22 cellular contexts compared by ENCODE assay signal in genomic region chr2:64470921-64471320, GRCh38.
"Had no signal": no experiment of that assay in that cellular context is flagged by ENCODE, and none has a peak within 500 bp of the region (broad histone marks: within the 10 kb centered on the region; RNA-seq: fewer than 3 reads in every experiment).

No MANE protein-coding gene starts in this region.

- H3K27ac Mint-ChIP-seq: activated CD4-positive, alpha-beta memory T cell treated with anti-CD3 and anti-CD28 coated beads for 36 hours; activated CD4-positive, alpha-beta T cell treated with anti-CD3 and anti-CD28 coated beads for 36 hours; activated naive CD8-positive, alpha-beta T cell treated with anti-CD3 and anti-CD28 coated beads, Interleukin-2, amount 10 ng/mL, durations not matched to agents 7 days and 5 days; dendritic cell treated with granulocyte-macrophage colony-stimulating factor and Interleukin-4, amounts not matched to agents 40 ng/mL and 50 ng/mL, for 4 days; mesothelial cell of epicardium; natural killer cell treated with Interleukin-12 subunit alpha and Interleukin-12 subunit beta and Interleukin-15 and Interleukin-18, amount 100 ng/mL, for 72 hours had no signal

- H3K27me3 ChIP-seq: esophagus squamous epithelium, thyroid gland had no signal

- H3K36me3 ChIP-seq: cardiac muscle cell, esophagus squamous epithelium, thyroid gland had no signal

- ATAC-seq: activated CD4-positive, alpha-beta T cell treated with anti-CD3 and anti-CD28 coated beads for 36 hours; natural killer cell treated with Interleukin-12 subunit alpha and Interleukin-12 subunit beta and Interleukin-15 and Interleukin-18, amount 100 ng/mL, for 72 hours had no signal

- H3K36me3 Mint-ChIP-seq: activated CD4-positive, alpha-beta memory T cell treated with anti-CD3 and anti-CD28 coated beads for 36 hours; activated naive CD8-positive, alpha-beta T cell treated with anti-CD3 and anti-CD28 coated beads, Interleukin-2, amount 10 ng/mL, durations not matched to agents 7 days and 5 days; mesothelial cell of epicardium; natural killer cell treated with Interleukin-12 subunit alpha and Interleukin-12 subunit beta and Interleukin-15 and Interleukin-18, amount 100 ng/mL, for 72 hours had no signal

- H3K4me3 Mint-ChIP-seq: activated CD4-positive, alpha-beta memory T cell treated with anti-CD3 and anti-CD28 coated beads for 36 hours; activated CD4-positive, alpha-beta T cell treated with anti-CD3 and anti-CD28 coated beads for 36 hours; activated naive CD8-positive, alpha-beta T cell treated with anti-CD3 and anti-CD28 coated beads, Interleukin-2, amount 10 ng/mL, durations not matched to agents 7 days and 5 days; dendritic cell treated with granulocyte-macrophage colony-stimulating factor and Interleukin-4, amounts not matched to agents 40 ng/mL and 50 ng/mL, for 4 days; mesothelial cell of epicardium; natural killer cell treated with Interleukin-12 subunit alpha and Interleukin-12 subunit beta and Interleukin-15 and Interleukin-18, amount 100 ng/mL, for 72 hours had no signal

- H3K27ac ChIP-seq: cardiac muscle cell, esophagus squamous epithelium, thyroid gland, VCaP had no signal

- H3K9me3 Mint-ChIP-seq: activated CD4-positive, alpha-beta memory T cell treated with anti-CD3 and anti-CD28 coated beads for 36 hours; activated naive CD8-positive, alpha-beta T cell treated with anti-CD3 and anti-CD28 coated beads, Interleukin-2, amount 10 ng/mL, durations not matched to agents 7 days and 5 days; dendritic cell treated with granulocyte-macrophage colony-stimulating factor and Interleukin-4, amounts not matched to agents 40 ng/mL and 50 ng/mL, for 4 days; mesothelial cell of epicardium; natural killer cell treated with Interleukin-12 subunit alpha and Interleukin-12 subunit beta and Interleukin-15 and Interleukin-18, amount 100 ng/mL, for 72 hours had no signal

- H3K4me1 Mint-ChIP-seq: activated CD4-positive, alpha-beta T cell treated with anti-CD3 and anti-CD28 coated beads for 36 hours had no signal

- H3K4me1 ChIP-seq: esophagus squamous epithelium, thyroid gland had no signal

- H3K9me3 ChIP-seq: esophagus squamous epithelium, thyroid gland had no signal

- H3K4me3 ChIP-seq: cardiac muscle cell, esophagus squamous epithelium, lung, thyroid gland had no signal

- DNase-seq: activated CD4-positive, alpha-beta memory T cell treated with anti-CD3 and anti-CD28 coated beads for 36 hours; activated CD4-positive, alpha-beta T cell treated with anti-CD3 and anti-CD28 coated beads for 36 hours; activated naive CD4-positive, alpha-beta T cell; activated naive CD8-positive, alpha-beta T cell treated with anti-CD3 and anti-CD28 coated beads, Interleukin-2, amount 10 ng/mL, durations not matched to agents 7 days and 5 days; activated T-cell treated with anti-CD3 and anti-CD28 coated beads for 4 hours; amygdala; effector CD8-positive, alpha-beta T cell; esophagus squamous epithelium; left colon; nucleus accumbens; stimulated activated CD4-positive, alpha-beta T cell treated with anti-CD3 and anti-CD28 coated beads, Interleukin-12 subunit alpha, Interleukin-12 subunit beta, amount 100 ng/mL, for 4 hours; stimulated activated CD4-positive, alpha-beta T cell treated with anti-CD3 and anti-CD28 coated beads, Interleukin-1b, Interleukin-23, amount 100 ng/mL, for 48 hours; stimulated activated CD8-positive, alpha-beta memory T cell treated with anti-CD3 and anti-CD28 coated beads, Interleukin-4, amount 100 ng/mL, for 48 hours; stimulated activated naive CD4-positive, alpha-beta T cell; T-helper 2 cell; thyroid gland had no signal
